ENCODE assay signal across 11 cellular contexts in the genomic region with DNA sequence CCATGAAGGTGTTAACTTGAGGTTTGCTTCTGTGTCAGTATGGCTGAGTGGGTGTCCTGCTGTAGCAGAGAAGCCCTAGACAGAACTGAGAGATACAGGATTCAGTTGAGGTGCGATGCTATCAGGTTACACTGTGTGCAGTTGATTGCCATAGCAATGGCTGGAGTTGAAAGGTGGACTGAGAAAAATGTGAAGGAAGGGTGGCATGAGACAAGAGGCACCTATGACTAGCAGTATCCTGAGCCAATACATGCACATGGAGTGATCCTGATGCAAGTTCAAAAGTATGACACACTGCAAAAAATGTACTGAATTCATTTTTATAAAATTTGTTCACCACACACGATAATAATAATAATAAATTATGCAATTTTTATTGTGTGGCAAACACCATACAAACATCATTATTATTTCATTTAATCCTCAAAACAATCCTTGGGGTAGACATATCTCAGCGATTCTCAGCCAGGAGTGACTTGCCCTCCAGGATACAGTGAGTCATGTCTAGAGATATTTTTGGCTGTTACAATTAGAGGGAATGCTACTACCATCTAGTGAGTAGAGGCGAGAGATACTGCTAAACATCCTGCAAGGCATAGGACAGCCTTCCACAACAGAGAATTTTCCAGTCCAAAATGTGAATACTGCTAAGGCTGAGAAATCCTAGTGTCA. TPM values are rescaled to one million over a fixed set of nuclear protein-coding genes. Genes with fewer than 3 reads are reported as not detected.
DNase-seq lines count a peak whose midpoint lies in the region; ATAC-seq and TF ChIP-seq lines count a peak whose summit lies in the region.
"Had no signal": no experiment of that assay in that cellular context is flagged by ENCODE, and none has a peak within 500 bp of the region (broad histone marks: within the 10 kb centered on the region; RNA-seq: fewer than 3 reads in every experiment).

No MANE protein-coding gene starts in this region.

- ATAC-seq in psoas muscle: peak; percentile 85 to 99 (median 94)
- no peak for ATAC-seq in HG02870 (IDR thresholded peaks at IDR 0.05; ENCODE audit: unreplicated experiment)
- ATAC-seq in GM21423 (IDR thresholded peaks at IDR 0.05; ENCODE audit: unreplicated experiment): no peak

- H3K9me3 ChIP-seq in psoas muscle: no peaks in the 10 kb centered on the region
- H3K9me3 ChIP-seq: SJCRH30 had no signal

- H3K9me3 Mint-ChIP-seq in activated naive CD8-positive, alpha-beta T cell treated with anti-CD3 and anti-CD28 coated beads for 36 hours: no peaks in the 10 kb centered on the region

- DNase-seq in GM04504 (ENCODE audit: low read depth) (peak; percentile 51), RPMI7951 (ENCODE audit: low read depth) (peak; percentile 74), fibroblast of pulmonary artery (ENCODE audit: low read depth) (peak; percentile 74), psoas muscle (no peak), NOMO-1 treated with dmso at 0.1 percent for 144 hours (lab: John Stamatoyannopoulos, UW; ENCODE audit: unreplicated experiment) (no peak)
- no peak for DNase-seq in activated naive CD8-positive, alpha-beta T cell treated with anti-CD3 and anti-CD28 coated beads for 36 hours
- DNase-seq: SJCRH30 had no signal

- WGBS in psoas muscle, 3 donors: 58 to 61% (median 61%) methylated on average over 4 of the region's 4 CpGs

- no peak overlapping the region for H3K4me3 Mint-ChIP-seq in activated naive CD8-positive, alpha-beta T cell treated with anti-CD3 and anti-CD28 coated beads for 36 hours

- no peak overlapping the region for H3K27ac ChIP-seq in psoas muscle
- H3K27ac ChIP-seq: epithelial cell of prostate, SJCRH30 had no signal

- no peaks in the 10 kb centered on the region for H3K36me3 Mint-ChIP-seq in activated naive CD8-positive, alpha-beta T cell treated with anti-CD3 and anti-CD28 coated beads for 36 hours

- H3K27me3 Mint-ChIP-seq in activated naive CD8-positive, alpha-beta T cell treated with anti-CD3 and anti-CD28 coated beads for 36 hours: no peaks in the 10 kb centered on the region

- H3K4me1 Mint-ChIP-seq in activated naive CD8-positive, alpha-beta T cell treated with anti-CD3 and anti-CD28 coated beads for 36 hours: no peaks in the 10 kb centered on the region

- intact Hi-C loops in psoas muscle (cut with DNase I): loop anchor here (2.0 to 5.0 kb wide), 2 partner anchors 41 to 43 kb away; no protein-coding TSS in a partner anchor

- TF ChIP-seq CTCF in fibroblast of pulmonary artery (IDR thresholded peaks at IDR 0.05; ENCODE audit: low read length, missing control alignments) (peak; percentile 45), psoas muscle (IDR thresholded peaks at IDR 0.05) (peak; percentile 36)

- no peaks in the 10 kb centered on the region for H3K27me3 ChIP-seq in psoas muscle (ENCODE audit: insufficient read depth in 3 of 3, low read length in 2 of 3)
- H3K27me3 ChIP-seq: SJCRH30 had no signal

- H3K4me1 ChIP-seq in psoas muscle: no peaks in the 10 kb centered on the region
- H3K4me1 ChIP-seq: SJCRH30 had no signal

- H3K4me3 ChIP-seq in fibroblast of pulmonary artery (replicated peaks; ENCODE audit: low read depth, low read length): no peak overlapping the region
- no peak overlapping the region for H3K4me3 ChIP-seq in psoas muscle
- H3K4me3 ChIP-seq: SJCRH30 had no signal

- H3K27ac Mint-ChIP-seq in activated naive CD8-positive, alpha-beta T cell treated with anti-CD3 and anti-CD28 coated beads for 36 hours: no peak overlapping the region

- no peaks in the 10 kb centered on the region for H3K36me3 ChIP-seq in psoas muscle (ENCODE audit: insufficient read depth in 1 of 2, low read depth in 1 of 2)
- H3K36me3 ChIP-seq: SJCRH30 had no signal

RNA-seq across cellular contexts. Expression of a gene that starts 3.9 kb away (rescaled TPM):
- total RNA-seq in RPMI7951 (2014; rRNA removed; shearing (Covaris generic)): 0.48 and 0.78 TPM in 2 replicates
- 1 to 10 TPM in 2 of 4 donors, under 1 TPM in 2; 0.47 to 1.7 (median 0.95) TPM for total RNA-seq in psoas muscle
- under 1 TPM; 0.30 to 0.65 (median 0.47) TPM for polyA plus RNA-seq in psoas muscle
- under 1 TPM; 0.16 to 0.21 TPM for total RNA-seq in activated naive CD8-positive, alpha-beta T cell treated with anti-CD3 and anti-CD28 coated beads for 36 hours
- total RNA-seq: SJCRH30 had no signal

RNA-seq across cellular contexts. Expression of a gene that starts 19.6 kb away (rescaled TPM):
- total RNA-seq in RPMI7951 (2014; rRNA removed; shearing (Covaris generic)): 2.4 TPM in 2 replicates
- 1 to 10 TPM; 1.1 to 2.2 (median 1.4) TPM for total RNA-seq in psoas muscle
- 1 to 10 TPM in 2 of 3 donors, under 1 TPM in 1; 0.37 to 1.9 (median 1.1) TPM for polyA plus RNA-seq in psoas muscle
- 1 to 10 TPM; 5.9 to 6.2 TPM for total RNA-seq in activated naive CD8-positive, alpha-beta T cell treated with anti-CD3 and anti-CD28 coated beads for 36 hours

RNA-seq across cellular contexts. Expression of a gene that starts 51.1 kb away (rescaled TPM):
- not detected in 2 replicates for total RNA-seq in RPMI7951 (2014; rRNA removed; shearing (Covaris generic))
- not detected for total RNA-seq in psoas muscle
- polyA plus RNA-seq in psoas muscle: under 1 TPM in 1 of 3 donors, not detected in 2; 0.06 TPM
- not detected for total RNA-seq in activated naive CD8-positive, alpha-beta T cell treated with anti-CD3 and anti-CD28 coated beads for 36 hours
- total RNA-seq: posterior vena cava, SJCRH30 had no signal

Comparison
In these comparisons a context has a peak if more than half of its experiments do, and no peak if none do; other contexts are left out.
1. DNase-seq: peak in GM04504 (single experiment), RPMI7951 (single experiment) and fibroblast of pulmonary artery (single experiment); none in psoas muscle (0 of 2), NOMO-1 treated with dmso at 0.1 percent for 144 hours (single experiment) and activated naive CD8-positive, alpha-beta T cell treated with anti-CD3 and anti-CD28 coated beads for 36 hours (single experiment).
2. ATAC-seq: peak in psoas muscle (4 of 4); none in HG02870 (single experiment) and GM21423 (single experiment).